ENCODE assay signal across 15 cellular contexts in the genomic region with DNA sequence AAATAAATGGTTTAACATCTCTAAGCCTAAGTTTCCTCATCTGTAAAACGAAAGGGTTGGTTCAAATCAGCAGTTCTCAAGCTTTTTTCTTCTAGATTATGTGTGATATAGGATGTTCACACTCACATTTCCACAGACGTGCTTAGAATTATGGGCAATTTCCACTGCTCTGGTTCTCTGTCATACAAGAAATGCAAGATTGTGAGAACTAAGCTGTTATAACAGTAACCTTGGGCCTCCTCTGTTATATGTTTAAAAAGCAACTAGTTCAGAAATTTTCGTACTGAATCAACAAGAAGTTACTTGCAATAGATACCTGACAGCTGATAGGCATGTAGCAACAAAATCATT. TPM values are rescaled to one million over a fixed set of nuclear protein-coding genes. Genes with fewer than 3 reads are reported as not detected.
DNase-seq lines count a peak whose midpoint lies in the region; ATAC-seq and TF ChIP-seq lines count a peak whose summit lies in the region.
"Had no signal": no experiment of that assay in that cellular context is flagged by ENCODE, and none has a peak within 500 bp of the region (broad histone marks: within the 10 kb centered on the region; RNA-seq: fewer than 3 reads in every experiment).

No MANE protein-coding gene starts in this region.

- H3K9me3 Mint-ChIP-seq in activated naive CD4-positive, alpha-beta T cell treated with anti-CD3 and anti-CD28 coated beads, Interleukin-2, amount 50 U/mL, for 24 hours: peaks cover 6% of the 10 kb centered on the region
- peaks cover 3 to 6% of the 10 kb centered on the region in 2 donors for H3K9me3 Mint-ChIP-seq in activated naive CD4-positive, alpha-beta T cell treated with anti-CD3 and anti-CD28 coated beads, Interleukin-2, amount 50 U/mL, for 72 hours
- H3K9me3 Mint-ChIP-seq in immature natural killer cell: no peaks in the 10 kb centered on the region
- no peaks in the 10 kb centered on the region for H3K9me3 Mint-ChIP-seq in stimulated activated effector memory CD8-positive, alpha-beta T cell treated with anti-CD3 and anti-CD28 coated beads, Interleukin-12 subunit alpha, Interleukin-12 subunit beta, amount 100 ng/mL, for 72 hours

- H3K27me3 Mint-ChIP-seq in activated naive CD4-positive, alpha-beta T cell treated with anti-CD3 and anti-CD28 coated beads, Interleukin-2, amount 50 U/mL, for 24 hours: no peaks in the 10 kb centered on the region
- peaks cover 0 to 3% (median 0%) of the 10 kb centered on the region in 3 donors for H3K27me3 Mint-ChIP-seq in immature natural killer cell (ENCODE audit: low read depth in 3 of 3)

- no peak for DNase-seq in activated naive CD4-positive, alpha-beta T cell treated with anti-CD3 and anti-CD28 coated beads, Interleukin-2, amount 50 U/mL, for 72 hours (ENCODE audit: low spot score in 2 of 2)
- peak in 2 of 3 donors; percentile 4 to 25 for DNase-seq in immature natural killer cell
- DNase-seq in stimulated activated effector memory CD8-positive, alpha-beta T cell treated with anti-CD3 and anti-CD28 coated beads, Interleukin-12 subunit alpha, Interleukin-12 subunit beta, amount 100 ng/mL, for 72 hours (ENCODE audit: low spot score in 2 of 2): no peak
- DNase-seq in Kasumi-1 (lab: John Stamatoyannopoulos, UW): no peak
- DNase-seq in mammary epithelial cell: no peak
- DNase-seq: BE2C, DMS 273 treated with DMSO at 0.1 percent for 48 hours, KBM-7, NCI-H1105 treated with DMSO at 0.1 percent for 48 hours, NCI-H187 treated with DMSO at 0.1 percent for 48 hours, NCI-H2171, NCI-H774, Right ventricle myocardium superior had no signal

- peaks cover 86% of the 10 kb centered on the region for H3K4me1 Mint-ChIP-seq in activated naive CD4-positive, alpha-beta T cell treated with anti-CD3 and anti-CD28 coated beads, Interleukin-2, amount 50 U/mL, for 24 hours
- peaks cover 72 to 91% of the 10 kb centered on the region in 2 donors for H3K4me1 Mint-ChIP-seq in immature natural killer cell
- H3K4me1 Mint-ChIP-seq in stimulated activated effector memory CD8-positive, alpha-beta T cell treated with anti-CD3 and anti-CD28 coated beads, Interleukin-12 subunit alpha, Interleukin-12 subunit beta, amount 100 ng/mL, for 72 hours: peaks cover 39% of the 10 kb centered on the region

- TF ChIP-seq CTCF in mammary epithelial cell (conservative IDR thresholded peaks at IDR 0.05 in 1 of 2, IDR thresholded peaks at IDR 0.05 in 1 of 2; ENCODE audit: extremely low read depth in 1 of 2, insufficient read depth in 1 of 2, low read depth in 1 of 2, low read length in 2 of 2): no peak

- no peak overlapping the region for H2AFZ ChIP-seq in mammary epithelial cell (ENCODE audit: low read depth, low read length)

- intact Hi-C loops in mammary epithelial cell (cut with micrococcal nuclease): no loop called here

- peaks cover 13% of the 10 kb centered on the region for H3K36me3 Mint-ChIP-seq in activated naive CD4-positive, alpha-beta T cell treated with anti-CD3 and anti-CD28 coated beads, Interleukin-2, amount 50 U/mL, for 24 hours
- peaks cover 0 to 8% of the 10 kb centered on the region in 2 donors for H3K36me3 Mint-ChIP-seq in activated naive CD4-positive, alpha-beta T cell treated with anti-CD3 and anti-CD28 coated beads, Interleukin-2, amount 50 U/mL, for 72 hours
- H3K36me3 Mint-ChIP-seq in immature natural killer cell: no peaks in the 10 kb centered on the region
- no peaks in the 10 kb centered on the region for H3K36me3 Mint-ChIP-seq in stimulated activated effector memory CD8-positive, alpha-beta T cell treated with anti-CD3 and anti-CD28 coated beads, Interleukin-12 subunit alpha, Interleukin-12 subunit beta, amount 100 ng/mL, for 72 hours

- H3K27ac ChIP-seq in HUES48 (ENCODE audit: low read depth, low read length) (peak overlapping the region; percentile 14), mammary epithelial cell (ENCODE audit: insufficient read depth, low read depth, low read length) (no peak overlapping the region)

- in situ Hi-C loops in mammary epithelial cell (cut with MboI; ENCODE audit: low sequenced_read_pairs in 2 of 2): no loop called here

- no peak for ATAC-seq in activated naive CD4-positive, alpha-beta T cell treated with anti-CD3 and anti-CD28 coated beads, Interleukin-2, amount 50 U/mL, for 72 hours
- no peak for ATAC-seq in stimulated activated effector memory CD8-positive, alpha-beta T cell treated with anti-CD3 and anti-CD28 coated beads, Interleukin-12 subunit alpha, Interleukin-12 subunit beta, amount 100 ng/mL, for 72 hours

- H3K27me3 ChIP-seq in HUES48 (ENCODE audit: control insufficient read depth, insufficient read depth, low read length) (no peaks in the 10 kb centered on the region), mammary epithelial cell (ENCODE audit: insufficient read depth, low read length) (no peaks in the 10 kb centered on the region)
- H3K27me3 ChIP-seq: BE2C had no signal

- peak overlapping the region; percentile 46 for H3K27ac Mint-ChIP-seq in activated naive CD4-positive, alpha-beta T cell treated with anti-CD3 and anti-CD28 coated beads, Interleukin-2, amount 50 U/mL, for 24 hours
- H3K27ac Mint-ChIP-seq in activated naive CD4-positive, alpha-beta T cell treated with anti-CD3 and anti-CD28 coated beads, Interleukin-2, amount 50 U/mL, for 72 hours: peak overlapping the region in 1 of 2 donors; percentile 4
- peak overlapping the region; percentile 64 to 90 (median 77) for H3K27ac Mint-ChIP-seq in immature natural killer cell
- peak overlapping the region; percentile 55 for H3K27ac Mint-ChIP-seq in stimulated activated effector memory CD8-positive, alpha-beta T cell treated with anti-CD3 and anti-CD28 coated beads, Interleukin-12 subunit alpha, Interleukin-12 subunit beta, amount 100 ng/mL, for 72 hours

- no TSS peak for BruUV-seq in mammary epithelial cell (replicated peaks; lab: Mats Ljungman, UMichigan)

- peaks cover 25% of the 10 kb centered on the region for H3K4me1 ChIP-seq in HUES48 (ENCODE audit: control insufficient read depth, insufficient read depth, low read length)
- no peaks in the 10 kb centered on the region for H3K4me1 ChIP-seq in mammary epithelial cell (ENCODE audit: insufficient read depth, low read length)
- H3K4me1 ChIP-seq: BE2C had no signal

- peaks cover 30% of the 10 kb centered on the region for H3K79me2 ChIP-seq in mammary epithelial cell (ENCODE audit: insufficient read depth, low read length)

- WGBS in mammary epithelial cell (ENCODE audit: low coverage, missing lambda C conversion rate): 80% methylated on average over 3 of the region's 3 CpGs

- H3K4me3 ChIP-seq in HUES48 (ENCODE audit: low read depth, low read length): no peak overlapping the region
- H3K4me3 ChIP-seq in mammary epithelial cell (replicated peaks in 1 of 3; ENCODE audit: insufficient read depth in 1 of 3, low read depth in 2 of 3, low read length in 3 of 3): no peak overlapping the region

- H3K36me3 ChIP-seq in HUES48 (ENCODE audit: control insufficient read depth, insufficient read depth, low read length): no peaks in the 10 kb centered on the region
- H3K36me3 ChIP-seq in mammary epithelial cell (ENCODE audit: insufficient read depth, low read length): no peaks in the 10 kb centered on the region
- H3K36me3 ChIP-seq: BE2C had no signal

- dilution Hi-C loops in mammary epithelial cell (cut with HindIII; ENCODE audit: low sequenced_read_pairs): no loop called here

- H3K4me2 ChIP-seq in mammary epithelial cell (ENCODE audit: insufficient read depth, low read depth, low read length): no peak overlapping the region

- H3K9ac ChIP-seq in HUES48 (ENCODE audit: low read depth, low read length): no peak overlapping the region
- no peak overlapping the region for H3K9ac ChIP-seq in mammary epithelial cell (ENCODE audit: insufficient read depth, low read length)

- H3K9me3 ChIP-seq in HUES48 (ENCODE audit: control insufficient read depth, insufficient read depth, low read length) (no peaks in the 10 kb centered on the region), mammary epithelial cell (replicated peaks; ENCODE audit: insufficient read depth, low read length) (no peaks in the 10 kb centered on the region)
- H3K9me3 ChIP-seq: BE2C had no signal

- CTCF ChIA-PET in mammary epithelial cell (lab: Charles Lee; ENCODE audit: low non-redundant PET): no interaction called here

- H4K20me1 ChIP-seq in mammary epithelial cell (ENCODE audit: insufficient read depth, low read length): no peaks in the 10 kb centered on the region

- no peak overlapping the region for H3K4me3 Mint-ChIP-seq in activated naive CD4-positive, alpha-beta T cell treated with anti-CD3 and anti-CD28 coated beads, Interleukin-2, amount 50 U/mL, for 24 hours
- peak overlapping the region; percentile 2 to 68 (median 33) for H3K4me3 Mint-ChIP-seq in immature natural killer cell
- no peak overlapping the region for H3K4me3 Mint-ChIP-seq in stimulated activated effector memory CD8-positive, alpha-beta T cell treated with anti-CD3 and anti-CD28 coated beads, Interleukin-12 subunit alpha, Interleukin-12 subunit beta, amount 100 ng/mL, for 72 hours

RNA-seq across cellular contexts. Expression of gene ADD3, which starts 33.7 kb away (rescaled TPM):
- total RNA-seq in activated naive CD4-positive, alpha-beta T cell treated with anti-CD3 and anti-CD28 coated beads, Interleukin-2, amount 50 U/mL, for 72 hours: 100 to 1,000 TPM in 1 of 2 donors, 10 to 100 TPM in 1; 60.3 to 123 TPM
- polyA plus RNA-seq in immature natural killer cell (100 to 1,000 TPM; 336 to 513 (median 447) TPM), mammary epithelial cell (102 TPM)
- total RNA-seq in mammary epithelial cell: 10 to 100 TPM; 24.8 to 67.5 TPM
- polyA minus RNA-seq in mammary epithelial cell: 15.7 TPM

Comparison
In these comparisons a context has a peak if more than half of its experiments do, and no peak if none do; other contexts are left out.
1. H3K4me3 Mint-ChIP-seq: peak in immature natural killer cell (5 of 5); none in activated naive CD4-positive, alpha-beta T cell treated with anti-CD3 and anti-CD28 coated beads, Interleukin-2, amount 50 U/mL, for 24 hours (single experiment) and stimulated activated effector memory CD8-positive, alpha-beta T cell treated with anti-CD3 and anti-CD28 coated beads, Interleukin-12 subunit alpha, Interleukin-12 subunit beta, amount 100 ng/mL, for 72 hours (single experiment).
2. DNase-seq: peak in immature natural killer cell (2 of 3); none in activated naive CD4-positive, alpha-beta T cell treated with anti-CD3 and anti-CD28 coated beads, Interleukin-2, amount 50 U/mL, for 72 hours (0 of 2), stimulated activated effector memory CD8-positive, alpha-beta T cell treated with anti-CD3 and anti-CD28 coated beads, Interleukin-12 subunit alpha, Interleukin-12 subunit beta, amount 100 ng/mL, for 72 hours (0 of 2), Kasumi-1 (0 of 2) and mammary epithelial cell (single experiment).